9 cellular contexts compared by ENCODE assay signal in genomic region chr5:2756211-2756746, GRCh38. TPM values are rescaled to one million over a fixed set of nuclear protein-coding genes. Genes with fewer than 3 reads are reported as not detected.
DNase-seq lines count a peak whose midpoint lies in the region; ATAC-seq lines count a peak whose summit lies in the region.
"Had no signal": no experiment of that assay in that cellular context is flagged by ENCODE, and none has a peak within 500 bp of the region (broad histone marks: within the 10 kb centered on the region; RNA-seq: fewer than 3 reads in every experiment).

No MANE protein-coding gene starts in this region.

- CTCF ChIA-PET in activated CD4-positive, alpha-beta T cell treated with anti-CD3 and anti-CD28 coated beads for 36 hours (lab: Charles Lee): no interaction called here

- H3K4me1 Mint-ChIP-seq in activated T-helper 1 cell treated with anti-CD3 and anti-CD28 coated beads, Interleukin-12 subunit alpha, Interleukin-12 subunit beta, Interleukin-2, Interleukin-4 antibody, amounts not matched to agents 30 ng/mL and 10 ng/mL and 1 ng/mL, durations not matched to agents 14 hours and 24 hours and 36 hours (ENCODE audit: low read depth): no peaks in the 10 kb centered on the region
- H3K4me1 Mint-ChIP-seq in stimulated activated memory B cell treated with anti-CD40 and anti-IgM and Interleukin-4, amounts not matched to agents 10 μg/mL and 1 μg/mL and 100 μg/mL, for 72 hours: peaks cover 16% of the 10 kb centered on the region
- peaks cover 20% of the 10 kb centered on the region for H3K4me1 Mint-ChIP-seq in activated CD4-positive, alpha-beta T cell treated with anti-CD3 and anti-CD28 coated beads for 36 hours

- no peak for ATAC-seq in stimulated activated memory B cell treated with anti-CD40 and anti-IgM and Interleukin-4, amounts not matched to agents 10 μg/mL and 1 μg/mL and 100 μg/mL, for 72 hours
- no peak for ATAC-seq in activated CD4-positive, alpha-beta T cell treated with anti-CD3 and anti-CD28 coated beads for 36 hours

- peaks cover 3% of the 10 kb centered on the region for H3K36me3 Mint-ChIP-seq in activated T-helper 1 cell treated with anti-CD3 and anti-CD28 coated beads, Interleukin-12 subunit alpha, Interleukin-12 subunit beta, Interleukin-2, Interleukin-4 antibody, amounts not matched to agents 30 ng/mL and 10 ng/mL and 1 ng/mL, durations not matched to agents 14 hours and 24 hours and 36 hours (ENCODE audit: low read depth)
- H3K36me3 Mint-ChIP-seq in stimulated activated memory B cell treated with anti-CD40 and anti-IgM and Interleukin-4, amounts not matched to agents 10 μg/mL and 1 μg/mL and 100 μg/mL, for 72 hours: no peaks in the 10 kb centered on the region
- no peaks in the 10 kb centered on the region for H3K36me3 Mint-ChIP-seq in activated CD4-positive, alpha-beta T cell treated with anti-CD3 and anti-CD28 coated beads for 36 hours (ENCODE audit: low read depth)

- POLR2A ChIA-PET in activated CD4-positive, alpha-beta T cell treated with anti-CD3 and anti-CD28 coated beads for 36 hours (lab: Charles Lee): no interaction called here

- no peaks in the 10 kb centered on the region for H3K9me3 Mint-ChIP-seq in activated T-helper 1 cell treated with anti-CD3 and anti-CD28 coated beads, Interleukin-12 subunit alpha, Interleukin-12 subunit beta, Interleukin-2, Interleukin-4 antibody, amounts not matched to agents 30 ng/mL and 10 ng/mL and 1 ng/mL, durations not matched to agents 14 hours and 24 hours and 36 hours
- H3K9me3 Mint-ChIP-seq in stimulated activated memory B cell treated with anti-CD40 and anti-IgM and Interleukin-4, amounts not matched to agents 10 μg/mL and 1 μg/mL and 100 μg/mL, for 72 hours: no peaks in the 10 kb centered on the region
- no peaks in the 10 kb centered on the region for H3K9me3 Mint-ChIP-seq in activated CD4-positive, alpha-beta T cell treated with anti-CD3 and anti-CD28 coated beads for 36 hours (ENCODE audit: low read depth)

- DNase-seq in NCI-H82 (lab: John Stamatoyannopoulos, UW): peak; percentile 38
- DNase-seq in NCI-H82 treated with DMSO at 0.1 percent for 48 hours (lab: John Stamatoyannopoulos, UW; ENCODE audit: unreplicated experiment): no peak
- no peak for DNase-seq in activated T-helper 1 cell treated with anti-CD3 and anti-CD28 coated beads, Interleukin-12 subunit alpha, Interleukin-12 subunit beta, Interleukin-2, Interleukin-4 antibody, amounts not matched to agents 30 ng/mL and 10 ng/mL and 1 ng/mL, durations not matched to agents 14 hours and 24 hours and 36 hours (ENCODE audit: low spot score)
- peak; percentile 72 for DNase-seq in iPS-NIHi7 (ENCODE audit: extremely low spot score)
- DNase-seq in NK-92 (lab: John Stamatoyannopoulos, UW; ENCODE audit: unreplicated experiment): no peak
- no peak for DNase-seq in stimulated activated CD4-positive, alpha-beta T cell treated with anti-CD3 and anti-CD28 coated beads, Interleukin-15, amount 100 ng/mL, for 24 hours
- no peak for DNase-seq in activated CD4-positive, alpha-beta T cell treated with anti-CD3 and anti-CD28 coated beads for 36 hours
- DNase-seq: caudate nucleus had no signal

- no peak overlapping the region for H3K4me3 Mint-ChIP-seq in activated T-helper 1 cell treated with anti-CD3 and anti-CD28 coated beads, Interleukin-12 subunit alpha, Interleukin-12 subunit beta, Interleukin-2, Interleukin-4 antibody, amounts not matched to agents 30 ng/mL and 10 ng/mL and 1 ng/mL, durations not matched to agents 14 hours and 24 hours and 36 hours
- peak overlapping the region; percentile 10 for H3K4me3 Mint-ChIP-seq in stimulated activated memory B cell treated with anti-CD40 and anti-IgM and Interleukin-4, amounts not matched to agents 10 μg/mL and 1 μg/mL and 100 μg/mL, for 72 hours
- no peak overlapping the region for H3K4me3 Mint-ChIP-seq in activated CD4-positive, alpha-beta T cell treated with anti-CD3 and anti-CD28 coated beads for 36 hours

- peak overlapping the region; percentile 63 for H3K27ac Mint-ChIP-seq in activated T-helper 1 cell treated with anti-CD3 and anti-CD28 coated beads, Interleukin-12 subunit alpha, Interleukin-12 subunit beta, Interleukin-2, Interleukin-4 antibody, amounts not matched to agents 30 ng/mL and 10 ng/mL and 1 ng/mL, durations not matched to agents 14 hours and 24 hours and 36 hours
- H3K27ac Mint-ChIP-seq in stimulated activated memory B cell treated with anti-CD40 and anti-IgM and Interleukin-4, amounts not matched to agents 10 μg/mL and 1 μg/mL and 100 μg/mL, for 72 hours: no peak overlapping the region
- H3K27ac Mint-ChIP-seq in activated CD4-positive, alpha-beta T cell treated with anti-CD3 and anti-CD28 coated beads for 36 hours: no peak overlapping the region

- H3K27me3 Mint-ChIP-seq in activated T-helper 1 cell treated with anti-CD3 and anti-CD28 coated beads, Interleukin-12 subunit alpha, Interleukin-12 subunit beta, Interleukin-2, Interleukin-4 antibody, amounts not matched to agents 30 ng/mL and 10 ng/mL and 1 ng/mL, durations not matched to agents 14 hours and 24 hours and 36 hours (ENCODE audit: insufficient read depth): peaks cover 49% of the 10 kb centered on the region
- H3K27me3 Mint-ChIP-seq in stimulated activated memory B cell treated with anti-CD40 and anti-IgM and Interleukin-4, amounts not matched to agents 10 μg/mL and 1 μg/mL and 100 μg/mL, for 72 hours: peaks cover 78% of the 10 kb centered on the region
- peaks cover 52% of the 10 kb centered on the region for H3K27me3 Mint-ChIP-seq in activated CD4-positive, alpha-beta T cell treated with anti-CD3 and anti-CD28 coated beads for 36 hours

- intact Hi-C loops in activated T-helper 1 cell treated with anti-CD3 and anti-CD28 coated beads, Interleukin-12 subunit alpha, Interleukin-12 subunit beta, Interleukin-2, Interleukin-4 antibody, amounts not matched to agents 30 ng/mL and 10 ng/mL and 1 ng/mL, durations not matched to agents 14 hours and 24 hours and 36 hours (cut with micrococcal nuclease): no loop called here
- intact Hi-C loops in activated CD4-positive, alpha-beta T cell treated with anti-CD3 and anti-CD28 coated beads for 36 hours (cut with DNase I, micrococcal nuclease): loop anchor here (2.0 to 10.0 kb wide), 3 partner anchors 15 to 836 kb away; no protein-coding TSS in a partner anchor

RNA-seq across cellular contexts. Expression of gene IRX2, which starts 4.8 kb away (rescaled TPM):
- total RNA-seq in activated T-helper 1 cell treated with anti-CD3 and anti-CD28 coated beads, Interleukin-12 subunit alpha, Interleukin-12 subunit beta, Interleukin-2, Interleukin-4 antibody, amounts not matched to agents 30 ng/mL and 10 ng/mL and 1 ng/mL, durations not matched to agents 14 hours and 24 hours and 36 hours: not detected in 2 replicates
- total RNA-seq in activated CD4-positive, alpha-beta T cell treated with anti-CD3 and anti-CD28 coated beads for 36 hours: not detected

Comparison
In these comparisons a context has a peak if more than half of its experiments do, and no peak if none do; other contexts are left out.
1. DNase-seq: peak in NCI-H82 (single experiment) and iPS-NIHi7 (single experiment); none in NCI-H82 treated with DMSO at 0.1 percent for 48 hours (single experiment), activated T-helper 1 cell treated with anti-CD3 and anti-CD28 coated beads, Interleukin-12 subunit alpha, Interleukin-12 subunit beta, Interleukin-2, Interleukin-4 antibody, amounts not matched to agents 30 ng/mL and 10 ng/mL and 1 ng/mL, durations not matched to agents 14 hours and 24 hours and 36 hours (single experiment), NK-92 (single experiment), stimulated activated CD4-positive, alpha-beta T cell treated with anti-CD3 and anti-CD28 coated beads, Interleukin-15, amount 100 ng/mL, for 24 hours (single experiment) and activated CD4-positive, alpha-beta T cell treated with anti-CD3 and anti-CD28 coated beads for 36 hours (single experiment).